8 cellular contexts compared by ENCODE assay signal in the genomic region with DNA sequence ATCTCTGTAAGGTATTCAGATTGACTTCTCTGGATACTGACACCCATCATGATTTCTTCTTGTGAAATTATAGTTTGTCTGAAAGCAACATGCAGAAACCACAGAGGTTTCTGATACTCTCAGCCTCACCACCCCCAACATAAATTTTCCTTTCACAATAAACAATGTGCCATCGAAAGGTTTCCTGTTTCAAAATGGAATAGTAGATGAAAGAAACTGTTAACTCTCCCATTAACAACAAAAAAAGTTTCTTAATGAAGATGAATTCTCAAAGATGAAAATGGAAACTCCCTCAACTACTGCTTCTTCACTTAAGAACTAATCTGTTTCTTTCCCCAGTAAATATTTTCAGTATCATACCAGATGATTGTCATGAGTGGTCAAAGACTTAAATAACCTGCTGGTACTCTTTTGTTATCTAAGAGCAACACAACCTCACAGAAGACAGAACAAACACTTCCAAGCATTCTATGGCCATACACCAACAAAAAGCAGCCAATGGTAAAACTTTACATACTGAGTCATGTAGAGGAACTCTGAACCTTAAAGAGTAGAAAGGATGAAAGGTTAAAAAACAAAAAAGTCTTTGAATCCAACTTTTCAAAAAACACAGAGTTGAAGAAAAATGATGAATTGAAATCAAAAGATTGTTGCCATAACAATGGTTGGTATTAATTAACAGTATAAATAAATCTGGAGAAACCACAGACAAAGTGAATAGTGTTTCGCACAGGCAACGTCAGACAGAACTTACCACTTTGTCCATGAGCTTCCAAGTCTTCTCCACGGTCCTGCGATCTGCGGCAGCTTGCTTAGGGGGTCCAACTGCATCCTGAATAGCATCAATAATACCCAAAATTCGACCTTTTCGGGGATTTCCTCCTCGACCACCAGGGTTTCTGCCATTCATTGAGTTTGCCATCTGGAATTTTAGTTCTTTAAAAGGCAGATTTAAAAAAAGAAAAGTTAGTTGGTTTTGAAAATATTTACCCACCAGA. TPM values are rescaled to one million over a fixed set of nuclear protein-coding genes. Genes with fewer than 3 reads are reported as not detected.
A peak's percentile ranks its signal among the peaks of the same experiment; 100 is the strongest.
DNase-seq lines count a peak whose midpoint lies in the region; ATAC-seq, FAIRE-seq and TF ChIP-seq lines count a peak whose summit lies in the region.

No MANE protein-coding gene starts in this region.

- H3K27ac Mint-ChIP-seq in activated naive CD8-positive, alpha-beta T cell treated with anti-CD3 and anti-CD28 coated beads, Interleukin-2, amount 50 U/mL, for 24 hours, result peak overlapping the region; percentile 98

- DNase-seq in GM12864 (ENCODE audit: low read depth), result peak; percentile 57
- peak; percentile 19 for DNase-seq in HT1080 (ENCODE audit: low read depth)
- DNase-seq in activated naive CD8-positive, alpha-beta T cell treated with anti-CD3 and anti-CD28 coated beads, Interleukin-2, amount 50 U/mL, for 24 hours, result peak; percentile 28
- DNase-seq in NCI-H2029 treated with DMSO at 0.1 percent for 48 hours (lab: John Stamatoyannopoulos, UW), result no peak
- no peak for DNase-seq in activated gamma-delta T cell treated with Interleukin-2 at 50 U/mL for 16 hours

- H3K4me1 Mint-ChIP-seq in activated naive CD8-positive, alpha-beta T cell treated with anti-CD3 and anti-CD28 coated beads, Interleukin-2, amount 50 U/mL, for 24 hours, result peaks cover 43% of the 10 kb centered on the region

- H3K4me3 ChIP-seq in GM12864 (ENCODE audit: low read depth, low read length) (peak overlapping the region; percentile 96), subcutaneous abdominal adipose tissue (ENCODE audit: low read depth in 1 of 5, low read length in 5 of 5) (peak overlapping the region; percentile 67 to 97 (median 91))

- H3K27me3 Mint-ChIP-seq in activated naive CD8-positive, alpha-beta T cell treated with anti-CD3 and anti-CD28 coated beads, Interleukin-2, amount 50 U/mL, for 24 hours, result no peaks in the 10 kb centered on the region

- TF ChIP-seq CTCF in GM12864 (IDR thresholded peaks at IDR 0.05; ENCODE audit: low read depth, low read length, missing control alignments), result no peak

- peaks cover 4 to 50% (median 47%) of the 10 kb centered on the region in 5 donors for H3K4me1 ChIP-seq in subcutaneous abdominal adipose tissue (ENCODE audit: control insufficient read depth in 5 of 5, insufficient read depth in 5 of 5, low read length in 5 of 5)

- H3K9ac ChIP-seq in subcutaneous abdominal adipose tissue (ENCODE audit: low read length in 5 of 5), result peak overlapping the region; percentile 80 to 98 (median 93)

- H3K36me3 ChIP-seq in subcutaneous abdominal adipose tissue (ENCODE audit: control insufficient read depth in 5 of 5, insufficient read depth in 5 of 5, low read length in 5 of 5), result peaks cover 0 to 8% (median 0%) of the 10 kb centered on the region in 5 donors

- peak; percentile 31 for ATAC-seq in GM21447 (IDR thresholded peaks at IDR 0.05; ENCODE audit: unreplicated experiment)
- peak; percentile 5 for ATAC-seq in activated naive CD8-positive, alpha-beta T cell treated with anti-CD3 and anti-CD28 coated beads, Interleukin-2, amount 50 U/mL, for 24 hours

- peak; percentile 17 for FAIRE-seq in islet of Langerhans (lab: Jason Lieb, UNC)

- H3K9me3 Mint-ChIP-seq in activated naive CD8-positive, alpha-beta T cell treated with anti-CD3 and anti-CD28 coated beads, Interleukin-2, amount 50 U/mL, for 24 hours, result no peaks in the 10 kb centered on the region

- H3K27me3 ChIP-seq in subcutaneous abdominal adipose tissue (ENCODE audit: control insufficient read depth in 5 of 5, insufficient read depth in 4 of 5, low read length in 5 of 5), result no peaks in the 10 kb centered on the region

- H3K36me3 Mint-ChIP-seq in activated naive CD8-positive, alpha-beta T cell treated with anti-CD3 and anti-CD28 coated beads, Interleukin-2, amount 50 U/mL, for 24 hours (ENCODE audit: low read depth), result peaks cover 43% of the 10 kb centered on the region

- H3K27ac ChIP-seq in subcutaneous abdominal adipose tissue (ENCODE audit: low read depth, low read length), result peak overlapping the region; percentile 94

- H3K4me3 Mint-ChIP-seq in activated naive CD8-positive, alpha-beta T cell treated with anti-CD3 and anti-CD28 coated beads, Interleukin-2, amount 50 U/mL, for 24 hours, result no peak overlapping the region

- no peaks in the 10 kb centered on the region for H3K9me3 ChIP-seq in subcutaneous abdominal adipose tissue (ENCODE audit: control insufficient read depth in 5 of 5, low read length in 5 of 5)

RNA-seq across cellular contexts. Expression of a gene that starts 1.9 kb away (rescaled TPM):
- 2.9 and 5.1 TPM in 2 replicates for total RNA-seq in HT1080 (2014; rRNA removed; shearing (Covaris generic))
- 6.2 and 9.5 TPM in 2 replicates for polyA plus RNA-seq in HT1080 (2015; cell fraction: cytosol; rRNA removed)
- 17.8 and 27.0 TPM in 2 replicates for polyA plus RNA-seq in HT1080 (2015; cell fraction: nucleus; rRNA removed)

Comparison
In these comparisons a context has a peak if more than half of its experiments do, and no peak if none do; other contexts are left out.
1. DNase-seq: peak in GM12864 (single experiment), HT1080 (single experiment) and activated naive CD8-positive, alpha-beta T cell treated with anti-CD3 and anti-CD28 coated beads, Interleukin-2, amount 50 U/mL, for 24 hours (single experiment); none in NCI-H2029 treated with DMSO at 0.1 percent for 48 hours (single experiment) and activated gamma-delta T cell treated with Interleukin-2 at 50 U/mL for 16 hours (single experiment).